ENCODE assay signal across 17 cellular contexts in genomic region chrX:39956803-39957394, GRCh38.
"Had no signal": no experiment of that assay in that cellular context is flagged by ENCODE, and none has a peak within 500 bp of the region (broad histone marks: within the 10 kb centered on the region; RNA-seq: fewer than 3 reads in every experiment).

No MANE protein-coding gene starts in this region.

- H3K27ac ChIP-seq: ovary, testis, tibial artery had no signal

- FAIRE-seq: frontal cortex, keratinocyte had no signal

- H3K27me3 ChIP-seq: ovary, testis, tibial artery had no signal

- ATAC-seq: effector memory CD8-positive, alpha-beta T cell; natural killer cell; sciatic nerve; stimulated activated memory B cell treated with anti-CD40 and anti-IgM and Interleukin-4, amounts not matched to agents 10 μg/mL and 1 μg/mL and 100 μg/mL, for 72 hours; stimulated activated naive CD8-positive, alpha-beta T cell treated with anti-CD3 and anti-CD28 coated beads, Interleukin-15, Interleukin-2, amounts not matched to agents 100 U/mL and 50 U/mL, for 24 hours had no signal

- H3K4me1 ChIP-seq: testis had no signal

- H3K9me3 ChIP-seq: ovary, testis, tibial artery had no signal

- H3K36me3 ChIP-seq: ovary, tibial artery had no signal

- H3K4me3 ChIP-seq: lung, ovary, testis, tibial artery had no signal

- DNase-seq: cortex of kidney; effector memory CD8-positive, alpha-beta T cell; natural killer cell; occipital lobe; ovary; posterior cingulate gyrus; stimulated activated CD4-positive, alpha-beta T cell treated with anti-CD3 and anti-CD28 coated beads, Interleukin-2, amount 100 ng/mL, for 24 hours; stimulated activated CD4-positive, alpha-beta T cell treated with anti-CD3 and anti-CD28 coated beads, Interleukin-4, amount 100 ng/mL, for 24 hours; stimulated activated naive CD8-positive, alpha-beta T cell treated with anti-CD3 and anti-CD28 coated beads, Interleukin-15, Interleukin-2, amounts not matched to agents 100 U/mL and 50 U/mL, for 24 hours; substantia nigra; testis; tibial artery had no signal
